ENCODE assay signal across 1 cellular context in genomic region chr6:82145926-82146452, GRCh38.
TF ChIP-seq lines count a peak whose summit lies in the region.

No MANE protein-coding gene starts in this region.

TF ChIP-seq in K562, 482 proteins besides CTCF, POLR2A, EP300 and RAD21 (continued from another document):
- TF ChIP-seq PKNOX1 (IDR thresholded peaks at IDR 0.05) (peak; percentile 37; the same call in 1 of the 2 replicates), GABPA (tag; conservative IDR thresholded peaks at IDR 0.05; ENCODE audit: low read depth) (no peak)
TF ChIP-seq in K562: peak in this region for 3.
